25 cellular contexts compared by ENCODE assay signal in the genomic region with DNA sequence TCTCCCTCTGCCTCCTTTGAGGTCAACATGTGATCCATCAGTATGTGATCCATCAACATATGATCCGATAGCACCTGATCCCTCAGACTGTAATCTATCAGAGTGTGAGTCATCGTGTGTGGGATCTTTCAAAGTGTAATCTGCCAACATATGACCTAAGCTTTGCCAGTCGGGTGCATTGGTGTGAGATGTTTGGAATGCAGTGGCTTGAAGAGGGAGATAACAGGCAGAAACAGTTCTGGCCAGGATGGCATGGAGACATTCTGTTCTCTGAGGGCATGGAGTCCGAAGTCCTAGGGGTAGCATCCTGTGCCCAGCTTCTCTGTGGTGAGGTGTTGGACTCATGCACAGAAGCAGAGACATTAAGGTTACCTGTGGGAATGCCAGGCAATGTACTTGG.
A peak's percentile ranks its signal among the peaks of the same experiment; 100 is the strongest.
DNase-seq lines count a peak whose midpoint lies in the region; ATAC-seq and TF ChIP-seq lines count a peak whose summit lies in the region.
"Had no signal": no experiment of that assay in that cellular context is flagged by ENCODE, and none has a peak within 500 bp of the region (broad histone marks: within the 10 kb centered on the region; RNA-seq: fewer than 3 reads in every experiment).

No MANE protein-coding gene starts in this region.

- ATAC-seq in GM18907 (IDR thresholded peaks at IDR 0.05; ENCODE audit: unreplicated experiment) (no peak), HG03457 (IDR thresholded peaks at IDR 0.05; ENCODE audit: unreplicated experiment) (no peak)
- ATAC-seq: GM23338; left colon; stimulated activated memory B cell treated with anti-CD40 and anti-IgM and Interleukin-4, amounts not matched to agents 10 μg/mL and 1 μg/mL and 100 μg/mL, for 72 hours had no signal

- H3K4me3 ChIP-seq in MG63 (no peak overlapping the region), epithelial cell of proximal tubule (ENCODE audit: low read depth, low read length) (no peak overlapping the region)
- H3K4me3 ChIP-seq: colonic mucosa, GM23338, testis had no signal

- no peaks in the 10 kb centered on the region for H3K36me3 ChIP-seq in MG63
- H3K36me3 ChIP-seq: colonic mucosa, neutrophil had no signal

- TF ChIP-seq CTCF in epithelial cell of proximal tubule (conservative IDR thresholded peaks at IDR 0.05; ENCODE audit: low read depth, low read length) = no peak

- no peaks in the 10 kb centered on the region for H3K9me3 ChIP-seq in MG63
- H3K9me3 ChIP-seq: colonic mucosa, neutrophil, testis had no signal

- no peaks in the 10 kb centered on the region for H3K27me3 ChIP-seq in MG63
- H3K27me3 ChIP-seq: colonic mucosa, neutrophil, testis had no signal

- DNase-seq in Ammon's horn (ENCODE audit: low spot score) = peak; percentile 40
- DNase-seq in MG63 = peak; percentile 39
- peak; percentile 54 for DNase-seq in epithelial cell of proximal tubule (ENCODE audit: low read depth)
- DNase-seq in kidney glomerular epithelial cell (lab: John Stamatoyannopoulos, UW) = peak; percentile 65
- no peak for DNase-seq in LoVo (ENCODE audit: low spot score)
- no peak for DNase-seq in NCI-H1048 (lab: John Stamatoyannopoulos, UW)
- DNase-seq: activated B cell treated with CpG ODN at 0.5 μM for 24 hours; activated CD4-positive, alpha-beta memory T cell treated with anti-CD3 and anti-CD28 coated beads for 36 hours; activated gamma-delta T cell treated with Interleukin-2 at 50 U/mL for 16 hours; activated T-cell treated with anti-CD3 and anti-CD28 coated beads for 4 hours; CD4-positive, alpha-beta T cell; colonic mucosa; left colon; NCI-H1417; NCI-H2107; NCI-H526; retina; SIG-M5; T-helper 2 cell; testis had no signal

Comparison
In these comparisons a context has a peak if more than half of its experiments do, and no peak if none do; other contexts are left out.
1. DNase-seq: peak in Ammon's horn (single experiment), MG63 (single experiment), epithelial cell of proximal tubule (single experiment) and kidney glomerular epithelial cell (single experiment); none in LoVo (single experiment) and NCI-H1048 (single experiment).